Comparison of ENCODE assay signal across 22 cellular contexts in the genomic region with DNA sequence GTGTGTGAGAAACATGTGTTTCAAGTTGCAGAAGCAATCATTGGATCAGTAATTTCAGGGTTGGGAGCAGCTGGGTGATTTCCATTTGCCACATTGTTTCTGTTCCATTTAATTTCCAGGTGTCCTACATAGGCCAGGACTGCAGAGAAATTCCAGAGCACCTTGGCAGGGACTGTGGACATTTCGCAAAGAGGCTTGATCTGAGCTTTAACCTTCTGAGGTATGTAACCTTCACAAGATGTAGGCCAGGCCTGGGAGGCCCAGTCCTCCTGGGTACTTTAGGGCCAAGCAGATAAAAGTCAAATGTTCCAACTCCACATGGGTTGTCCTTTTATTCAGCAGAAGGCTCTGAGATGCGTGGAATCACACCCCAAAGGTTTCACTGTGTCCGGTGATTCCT. TPM values are rescaled to one million over a fixed set of nuclear protein-coding genes. Genes with fewer than 3 reads are reported as not detected.
DNase-seq lines count a peak whose midpoint lies in the region; ATAC-seq, FAIRE-seq and TF ChIP-seq lines count a peak whose summit lies in the region.
"Had no signal": no experiment of that assay in that cellular context is flagged by ENCODE, and none has a peak within 500 bp of the region (broad histone marks: within the 10 kb centered on the region; RNA-seq: fewer than 3 reads in every experiment).

No MANE protein-coding gene starts in this region.

- no peak for TF ChIP-seq RAD21 in HepG2 (CRISPR knock-in tag; IDR thresholded peaks at IDR 0.05)

- peak; percentile 90 for FAIRE-seq in HepG2 (lab: Jason Lieb, UNC)
- FAIRE-seq: A549, GM12892, HTR-8/SVneo had no signal

- no peak overlapping the region; the same call in 1 of the 2 replicates for H3K4me2 ChIP-seq in HepG2 (ENCODE audit: low read depth, low read length)
- H3K4me2 ChIP-seq: A549 had no signal

- H3K36me3 Mint-ChIP-seq in HFFc6 (ENCODE audit: low read depth), result no peaks in the 10 kb centered on the region
- H3K36me3 Mint-ChIP-seq: IgD-negative memory B cell had no signal

- DNase-seq in Right ventricle myocardium inferior (ENCODE audit: missing footprints) (no peak), cardiac septum (ENCODE audit: low spot score) (no peak), ecto neural progenitor cell (ENCODE audit: low spot score) (peak; percentile 19), HepG2 (ENCODE audit: low spot score) (peak; percentile 50), thyroid gland (peak; percentile 12 to 36), sciatic nerve (ENCODE audit: low spot score) (no peak), HFFc6 (no peak), NCI-H1092 treated with DMSO at 0.1 percent for 48 hours (lab: John Stamatoyannopoulos, UW) (no peak)
- DNase-seq: AML-193; CD4-positive, alpha-beta T cell; DMS153; DMS79; GDM1; HCEC 1CT had no signal

- no TSS peak for BruUV-seq in HepG2 (replicated peaks; lab: Mats Ljungman, UMichigan)

- H3K4me3 ChIP-seq in HepG2 (replicated peaks in 1 of 3; ENCODE audit: insufficient read depth in 1 of 3, low read depth in 2 of 3, low read length in 3 of 3) (no peak overlapping the region), thyroid gland (replicated peaks in 1 of 3) (no peak overlapping the region)
- H3K4me3 ChIP-seq: A549 had no signal

- CTCF ChIA-PET in HepG2 (lab: Yijun Ruan, JAX; ENCODE audit: low intra/inter-chr PET ratio, low total read pairs), result no interaction called here

- peaks cover 9% of the 10 kb centered on the region for H3K9me3 Mint-ChIP-seq in HFFc6

- no peaks in the 10 kb centered on the region for H3K27me3 ChIP-seq in HepG2 (ENCODE audit: control insufficient read depth in 1 of 2, insufficient read depth in 2 of 2, low read length in 2 of 2)
- no peaks in the 10 kb centered on the region for H3K27me3 ChIP-seq in thyroid gland

- TF ChIP-seq EP300 in HepG2 (IDR thresholded peaks at IDR 0.05; ENCODE audit: low read depth in 2 of 2, low read length in 2 of 2) (peak in 1 of 2 experiments; percentile 42; a peak in 1 of 4 replicates), HepG2 (CRISPR knock-in tag; IDR thresholded peaks at IDR 0.05; ENCODE audit: borderline replicate concordance) (no peak)

- H3K4me1 ChIP-seq in HepG2 (ENCODE audit: insufficient read depth, low read length) (peaks cover 92% of the 10 kb centered on the region), thyroid gland (peaks cover 4 to 7% of the 10 kb centered on the region in 2 donors)
- H3K4me1 ChIP-seq: A549 had no signal

- 70% methylated on average over 3 of the region's 3 CpGs for WGBS in HepG2 (ENCODE audit: low lambda C conversion rate)
- WGBS in thyroid gland, 2 donors, result 85 to 88% methylated on average over 3 of the region's 3 CpGs

- POLR2A ChIA-PET in HepG2 (lab: Yijun Ruan, JAX), result interaction anchor here (12.3 kb wide), 1 partner anchor 35 kb away, joined by 219 read pairs; the partner anchor contains the start of gene ZNF503

- no peak overlapping the region for H2AFZ ChIP-seq in HepG2 (ENCODE audit: low read length)

- H3K4me3 Mint-ChIP-seq in HFFc6, result no peak overlapping the region
- H3K4me3 Mint-ChIP-seq: CD4-positive, alpha-beta T cell; IgD-negative memory B cell had no signal

- H3K9ac ChIP-seq in HepG2 (ENCODE audit: insufficient read depth, low read depth, low read length), result no peak overlapping the region

- peaks cover 5% of the 10 kb centered on the region; the same call in 1 of the 2 replicates for H3K9me3 ChIP-seq in HepG2 (ENCODE audit: low read length)
- no peaks in the 10 kb centered on the region for H3K9me3 ChIP-seq in thyroid gland

- peaks cover 0 to 3% of the 10 kb centered on the region in 2 experiments; a peak in 2 of 5 replicates for H3K36me3 ChIP-seq in HepG2 (replicated peaks in 1 of 2; ENCODE audit: control insufficient read depth in 1 of 2, insufficient read depth in 2 of 2, low read length in 2 of 2)
- H3K36me3 ChIP-seq in thyroid gland, result no peaks in the 10 kb centered on the region

- TF ChIP-seq POLR2A in HepG2 (IDR thresholded peaks at IDR 0.05; ENCODE audit: insufficient read depth in 1 of 2, low read depth in 2 of 2, low read length in 2 of 2) (no peak), thyroid gland (IDR thresholded peaks at IDR 0.05) (no peak)

- ATAC-seq in Right ventricle myocardium inferior, result peak; percentile 69
- peak; percentile 77 for ATAC-seq in HepG2
- ATAC-seq in sciatic nerve, result no peak
- ATAC-seq: A549 had no signal

- TF ChIP-seq CTCF in HepG2 (CRISPR knock-in tag; IDR thresholded peaks at IDR 0.05), result no peak
- TF ChIP-seq CTCF in thyroid gland (IDR thresholded peaks at IDR 0.05), result no peak
- no peak for TF ChIP-seq CTCF in HFFc6 (IDR thresholded peaks at IDR 0.05)

- no peaks in the 10 kb centered on the region for H4K20me1 ChIP-seq in HepG2 (ENCODE audit: insufficient read depth, low read length)

- intact Hi-C loops in Right ventricle myocardium inferior (cut with DNase I), result loop anchor here (10.0 kb wide), 1 partner anchor 157 kb away; no protein-coding TSS in a partner anchor
- intact Hi-C loops in cardiac septum (cut with DNase I), result no loop called here
- intact Hi-C loops in HepG2 (cut with micrococcal nuclease; ENCODE audit: unreplicated experiment), result loop anchor here (10.0 kb wide), 1 partner anchor 87 kb away; no protein-coding TSS in a partner anchor
- intact Hi-C loops in thyroid gland (cut with DNase I), result no loop called here
- intact Hi-C loops in sciatic nerve (cut with DNase I), result no loop called here

- H3K4me1 Mint-ChIP-seq in HFFc6 (ENCODE audit: low read depth), result no peaks in the 10 kb centered on the region
- H3K4me1 Mint-ChIP-seq: IgD-negative memory B cell had no signal

- in situ Hi-C loops in HepG2 (cut with HindIII; ENCODE audit: extremely low pct_ligation_motif_present, low pct_unique_long_range_greater_than_20kb), result no loop called here

- H3K27me3 Mint-ChIP-seq in HFFc6 (ENCODE audit: insufficient read depth), result peaks cover 23% of the 10 kb centered on the region

- H3K27ac ChIP-seq in HepG2 (ENCODE audit: extremely low read length, insufficient read depth, low read length) (peak overlapping the region; percentile 14), thyroid gland (peak overlapping the region; percentile 1 to 9 (median 3))
- H3K27ac ChIP-seq: 22Rv1, A549, C4-2B had no signal

- H3K79me2 ChIP-seq in HepG2 (ENCODE audit: insufficient read depth, low read length), result peaks cover 6% of the 10 kb centered on the region

- no peak overlapping the region for H3K27ac Mint-ChIP-seq in HFFc6
- H3K27ac Mint-ChIP-seq: CD4-positive, alpha-beta T cell; IgD-negative memory B cell had no signal

RNA-seq across cellular contexts. Expression of gene LRMDA, which starts 6.9 kb away (rescaled TPM):
- 22.3 TPM for total RNA-seq in Right ventricle myocardium inferior
- total RNA-seq in cardiac septum, result 4.5 TPM
- 19.3 and 22.0 TPM in 2 replicates for total RNA-seq in HepG2 (2016; rRNA removed; fragmentation: Illumina TruSeq; extraction: Trizol)
- 70.4 and 78.7 TPM in 2 replicates for total RNA-seq in HepG2 (2016; cell fraction: cytosol; rRNA removed; fragmentation: Illumina TruSeq; extraction: Trizol; ENCODE audit: low read depth)
- 20.0 and 23.4 TPM in 2 replicates for total RNA-seq in HepG2 (2016; cell fraction: insoluble cytoplasmic fraction; rRNA removed; fragmentation: Illumina TruSeq; extraction: Trizol)
- 36.7 and 40.7 TPM in 2 replicates for total RNA-seq in HepG2 (2016; cell fraction: membrane; rRNA removed; fragmentation: Illumina TruSeq; extraction: Trizol)
- 27.3 and 38.1 TPM in 2 replicates for total RNA-seq in HepG2 (2016; cell fraction: nucleus; rRNA removed; fragmentation: Illumina TruSeq; extraction: Trizol)
- polyA plus RNA-seq in HepG2 (2011; rRNA removed), result 13.4 and 17.7 TPM in 2 replicates
- 18.1 and 21.4 TPM in 2 replicates for polyA plus RNA-seq in HepG2 (2011; cell fraction: cytosol; rRNA removed)
- polyA plus RNA-seq in HepG2 (2011; cell fraction: nucleus; rRNA removed), result 10.7 and 11.9 TPM in 2 replicates
- 14.6 and 23.3 TPM in 2 replicates for polyA plus RNA-seq in HepG2 (2012)
- polyA plus RNA-seq in HepG2 (2016; cell fraction: cytosol; fragmentation: Illumina TruSeq; extraction: Trizol; ENCODE audit: low read depth), result 51.8 and 58.1 TPM in 2 replicates
- 25.9 and 29.7 TPM in 2 replicates for polyA plus RNA-seq in HepG2 (2016; cell fraction: insoluble cytoplasmic fraction; fragmentation: Illumina TruSeq; extraction: Trizol; ENCODE audit: low read depth)
- 28.6 and 35.5 TPM in 2 replicates for polyA plus RNA-seq in HepG2 (2016; cell fraction: membrane; fragmentation: Illumina TruSeq; extraction: Trizol; ENCODE audit: low read depth)
- polyA plus RNA-seq in HepG2 (2016; cell fraction: nucleus; fragmentation: Illumina TruSeq; extraction: Trizol; ENCODE audit: insufficient read depth, low read depth), result 9.9 and 22.8 TPM in 2 replicates
- polyA minus RNA-seq in HepG2 (2011; rRNA and poly(A)+ RNA removed; ENCODE audit: low replicate concordance), result 4.1 and 25.5 TPM in 2 replicates
- polyA minus RNA-seq in HepG2 (2011; cell fraction: cytosol; rRNA and poly(A)+ RNA removed), result 5.1 and 7.5 TPM in 2 replicates
- 58.6 and 83.8 TPM in 2 replicates for polyA minus RNA-seq in HepG2 (2011; cell fraction: nucleus; rRNA and poly(A)+ RNA removed)
- total RNA-seq in thyroid gland, result 10 to 100 TPM; 16.5 to 31.7 (median 23.2) TPM
- 16.6 TPM for total RNA-seq in sciatic nerve
- total RNA-seq in HFFc6 (2021; fragmentation: NEBNext Ultra II Directional; extraction: Animal tissue kit (Norgen Biotek cat#: 25700)), result under 1 TPM in 1 of 6 experiments, not detected in 5; 0.32 TPM
- total RNA-seq: CD4-positive, alpha-beta T cell; Daoy had no signal
- polyA plus RNA-seq: BJ, IgD-negative memory B cell had no signal

RNA-seq across cellular contexts. Expression of gene ZNF503, which starts 36.7 kb away (rescaled TPM):
- total RNA-seq in Right ventricle myocardium inferior, result 6.0 TPM
- 3.3 TPM for total RNA-seq in cardiac septum
- 5.8 and 8.3 TPM in 2 replicates for total RNA-seq in HepG2 (2016; rRNA removed; fragmentation: Illumina TruSeq; extraction: Trizol)
- total RNA-seq in HepG2 (2016; cell fraction: cytosol; rRNA removed; fragmentation: Illumina TruSeq; extraction: Trizol; ENCODE audit: low read depth), result 1.8 and 1.9 TPM in 2 replicates
- total RNA-seq in HepG2 (2016; cell fraction: insoluble cytoplasmic fraction; rRNA removed; fragmentation: Illumina TruSeq; extraction: Trizol), result 5.6 and 8.5 TPM in 2 replicates
- total RNA-seq in HepG2 (2016; cell fraction: membrane; rRNA removed; fragmentation: Illumina TruSeq; extraction: Trizol), result 6.0 and 6.3 TPM in 2 replicates
- 8.7 TPM in 2 replicates for total RNA-seq in HepG2 (2016; cell fraction: nucleus; rRNA removed; fragmentation: Illumina TruSeq; extraction: Trizol)
- 2.7 and 4.0 TPM in 2 replicates for polyA plus RNA-seq in HepG2 (2011; rRNA removed)
- polyA plus RNA-seq in HepG2 (2011; cell fraction: cytosol; rRNA removed), result 2.4 and 4.0 TPM in 2 replicates
- polyA plus RNA-seq in HepG2 (2011; cell fraction: nucleus; rRNA removed), result 15.1 and 19.3 TPM in 2 replicates
- polyA plus RNA-seq in HepG2 (2012), result 9.8 and 13.3 TPM in 2 replicates
- polyA plus RNA-seq in HepG2 (2016; cell fraction: cytosol; fragmentation: Illumina TruSeq; extraction: Trizol; ENCODE audit: low read depth), result 1.3 and 1.4 TPM in 2 replicates
- 13.9 and 16.9 TPM in 2 replicates for polyA plus RNA-seq in HepG2 (2016; cell fraction: insoluble cytoplasmic fraction; fragmentation: Illumina TruSeq; extraction: Trizol; ENCODE audit: low read depth)
- polyA plus RNA-seq in HepG2 (2016; cell fraction: membrane; fragmentation: Illumina TruSeq; extraction: Trizol; ENCODE audit: low read depth), result 4.1 and 4.2 TPM in 2 replicates
- 25.1 and 25.7 TPM in 2 replicates for polyA plus RNA-seq in HepG2 (2016; cell fraction: nucleus; fragmentation: Illumina TruSeq; extraction: Trizol; ENCODE audit: insufficient read depth, low read depth)
- 1.0 and 15.3 TPM in 2 replicates for polyA minus RNA-seq in HepG2 (2011; rRNA and poly(A)+ RNA removed; ENCODE audit: low replicate concordance)
- 10.1 and 11.8 TPM in 2 replicates for polyA minus RNA-seq in HepG2 (2011; cell fraction: cytosol; rRNA and poly(A)+ RNA removed)
- polyA minus RNA-seq in HepG2 (2011; cell fraction: nucleus; rRNA and poly(A)+ RNA removed), result 7.0 and 10.7 TPM in 2 replicates
- total RNA-seq in thyroid gland, result 10 to 100 TPM in 3 of 4 donors, 1 to 10 TPM in 1; 8.2 to 17.1 (median 10.9) TPM
- total RNA-seq in sciatic nerve, result 30.2 TPM
- 10 to 100 TPM in 1 of 6 experiments, 1 to 10 TPM in 5; 9.1 to 15.9 (median 9.7) TPM for total RNA-seq in HFFc6 (2021; fragmentation: NEBNext Ultra II Directional; extraction: Animal tissue kit (Norgen Biotek cat#: 25700))
- polyA plus RNA-seq: IgD-negative memory B cell had no signal

Comparison
In these comparisons a context has a peak if more than half of its experiments do, and no peak if none do; other contexts are left out.
1. intact Hi-C loops: an anchor here in Right ventricle myocardium inferior (10.0 kb wide) and HepG2 (10.0 kb wide); none called in cardiac septum, thyroid gland and sciatic nerve.
2. DNase-seq: peak in ecto neural progenitor cell (single experiment), HepG2 (single experiment) and thyroid gland (2 of 2); none in Right ventricle myocardium inferior (single experiment), cardiac septum (single experiment), sciatic nerve (single experiment), HFFc6 (single experiment) and NCI-H1092 treated with DMSO at 0.1 percent for 48 hours (single experiment).